In genomic region chr6:140078552-140079126, GRCh38 we compare ENCODE assay signal across 13 cellular contexts.
A peak's percentile ranks its signal among the peaks of the same experiment; 100 is the strongest.
DNase-seq lines count a peak whose midpoint lies in the region; FAIRE-seq and TF ChIP-seq lines count a peak whose summit lies in the region.
"Had no signal": no experiment of that assay in that cellular context is flagged by ENCODE, and none has a peak within 500 bp of the region (broad histone marks: within the 10 kb centered on the region; RNA-seq: fewer than 3 reads in every experiment).

No MANE protein-coding gene starts in this region.

- CTCF ChIA-PET in activated naive CD4-positive, alpha-beta T cell treated with anti-CD3 and anti-CD28 coated beads for 36 hours (lab: Charles Lee), result no interaction called here

- H3K4me2 ChIP-seq in osteoblast (ENCODE audit: insufficient read depth, low read length), result peak overlapping the region; percentile 18

- no peaks in the 10 kb centered on the region for H4K20me1 ChIP-seq in osteoblast (ENCODE audit: insufficient read depth, low read length)
- H4K20me1 ChIP-seq: BLaER1 treated with 17β-estradiol and CSF1 and Interleukin-3, amounts not matched to agents 10 nM and 100 nM had no signal

- H3K9me3 Mint-ChIP-seq in activated naive CD4-positive, alpha-beta T cell treated with anti-CD3 and anti-CD28 coated beads for 36 hours, result no peaks in the 10 kb centered on the region

- no peak for FAIRE-seq in H54 (lab: Jason Lieb, UNC)

- no peaks in the 10 kb centered on the region for H3K9me3 ChIP-seq in osteoblast (ENCODE audit: low read depth, low read length)
- H3K9me3 ChIP-seq: BLaER1 treated with 17β-estradiol and CSF1 and Interleukin-3, amounts not matched to agents 10 nM and 100 nM had no signal

- H3K4me1 Mint-ChIP-seq in activated naive CD4-positive, alpha-beta T cell treated with anti-CD3 and anti-CD28 coated beads for 36 hours (ENCODE audit: low read depth), result no peaks in the 10 kb centered on the region

- no peak for TF ChIP-seq POLR2A in H54 (IDR thresholded peaks at IDR 0.05; ENCODE audit: low read depth, low read length)

- no peaks in the 10 kb centered on the region for H3K27me3 ChIP-seq in osteoblast (ENCODE audit: insufficient read depth, low read length)
- H3K27me3 ChIP-seq: BLaER1 treated with 17β-estradiol and CSF1 and Interleukin-3, amounts not matched to agents 10 nM and 100 nM had no signal

- no peak overlapping the region for H2AFZ ChIP-seq in osteoblast (ENCODE audit: low read length)

- no peak overlapping the region for H3K27ac Mint-ChIP-seq in activated naive CD4-positive, alpha-beta T cell treated with anti-CD3 and anti-CD28 coated beads for 36 hours

- no peaks in the 10 kb centered on the region for H3K36me3 Mint-ChIP-seq in activated naive CD4-positive, alpha-beta T cell treated with anti-CD3 and anti-CD28 coated beads for 36 hours (ENCODE audit: low read depth)

- H3K4me3 Mint-ChIP-seq in activated naive CD4-positive, alpha-beta T cell treated with anti-CD3 and anti-CD28 coated beads for 36 hours, result no peak overlapping the region

- peaks cover 13% of the 10 kb centered on the region for H3K27me3 Mint-ChIP-seq in activated naive CD4-positive, alpha-beta T cell treated with anti-CD3 and anti-CD28 coated beads for 36 hours (ENCODE audit: low read depth)

- peak overlapping the region; percentile 78 for H3K27ac ChIP-seq in osteoblast (ENCODE audit: low read depth, low read length)
- H3K27ac ChIP-seq: BLaER1 treated with 17β-estradiol and CSF1 and Interleukin-3, amounts not matched to agents 10 nM and 100 nM had no signal

- H3K36me3 ChIP-seq in osteoblast (ENCODE audit: insufficient read depth, low read length), result no peaks in the 10 kb centered on the region
- H3K36me3 ChIP-seq: BLaER1 treated with 17β-estradiol and CSF1 and Interleukin-3, amounts not matched to agents 10 nM and 100 nM had no signal

- TF ChIP-seq CTCF in AG09309 (IDR thresholded peaks at IDR 0.05; ENCODE audit: control insufficient read depth, insufficient read depth, low read depth, low read length, missing control alignments) (no peak), foreskin fibroblast (IDR thresholded peaks at IDR 0.05; ENCODE audit: low read depth, low read length) (no peak), osteoblast (IDR thresholded peaks at IDR 0.05; ENCODE audit: extremely low read depth, low read depth, low read length) (no peak)

- no peak overlapping the region for H3K4me3 ChIP-seq in AG09309 (ENCODE audit: control insufficient read depth, low read depth, low read length)
- H3K4me3 ChIP-seq in foreskin fibroblast (ENCODE audit: low read depth in 1 of 2, low read length in 2 of 2), result no peak overlapping the region
- H3K4me3 ChIP-seq in osteoblast (ENCODE audit: insufficient read depth, low read length), result no peak overlapping the region
- H3K4me3 ChIP-seq: BLaER1 treated with 17β-estradiol and CSF1 and Interleukin-3, amounts not matched to agents 10 nM and 100 nM had no signal

- no peaks in the 10 kb centered on the region for H3K79me2 ChIP-seq in osteoblast (ENCODE audit: insufficient read depth, low read length)

- DNase-seq in AG09309 (ENCODE audit: low read depth) (peak; percentile 98), RPMI7951 (ENCODE audit: low read depth) (peak; percentile 97), foreskin fibroblast (peak; percentile 92 to 94), osteoblast (ENCODE audit: insufficient read length, low spot score, missing footprints) (peak; percentile 73), putamen (ENCODE audit: low spot score) (no peak), NOMO-1 treated with dmso at 0.1 percent for 144 hours (lab: John Stamatoyannopoulos, UW; ENCODE audit: unreplicated experiment) (no peak), H54 (ENCODE audit: insufficient read length, low spot score) (no peak)
- DNase-seq in activated naive CD4-positive, alpha-beta T cell treated with anti-CD3 and anti-CD28 coated beads for 36 hours, result no peak
- DNase-seq: activated naive CD4-positive, alpha-beta T cell treated with anti-CD3 and anti-CD28 coated beads, Interleukin-2, amount 50 U/mL, for 16 hours; head of caudate nucleus; Karpas-422; NCI-H82 had no signal

- intact Hi-C loops in activated naive CD4-positive, alpha-beta T cell treated with anti-CD3 and anti-CD28 coated beads for 36 hours (cut with micrococcal nuclease), result no loop called here

- H3K4me1 ChIP-seq in osteoblast (ENCODE audit: insufficient read depth, low read length), result peaks cover 27% of the 10 kb centered on the region

Comparison
In these comparisons a context has a peak if more than half of its experiments do, and no peak if none do; other contexts are left out.
1. DNase-seq: peak in AG09309 (single experiment), RPMI7951 (single experiment), foreskin fibroblast (2 of 2) and osteoblast (single experiment); none in putamen (single experiment), NOMO-1 treated with dmso at 0.1 percent for 144 hours (single experiment), H54 (single experiment) and activated naive CD4-positive, alpha-beta T cell treated with anti-CD3 and anti-CD28 coated beads for 36 hours (single experiment).